Comparison of ENCODE assay signal across 27 cellular contexts in the genomic region with DNA sequence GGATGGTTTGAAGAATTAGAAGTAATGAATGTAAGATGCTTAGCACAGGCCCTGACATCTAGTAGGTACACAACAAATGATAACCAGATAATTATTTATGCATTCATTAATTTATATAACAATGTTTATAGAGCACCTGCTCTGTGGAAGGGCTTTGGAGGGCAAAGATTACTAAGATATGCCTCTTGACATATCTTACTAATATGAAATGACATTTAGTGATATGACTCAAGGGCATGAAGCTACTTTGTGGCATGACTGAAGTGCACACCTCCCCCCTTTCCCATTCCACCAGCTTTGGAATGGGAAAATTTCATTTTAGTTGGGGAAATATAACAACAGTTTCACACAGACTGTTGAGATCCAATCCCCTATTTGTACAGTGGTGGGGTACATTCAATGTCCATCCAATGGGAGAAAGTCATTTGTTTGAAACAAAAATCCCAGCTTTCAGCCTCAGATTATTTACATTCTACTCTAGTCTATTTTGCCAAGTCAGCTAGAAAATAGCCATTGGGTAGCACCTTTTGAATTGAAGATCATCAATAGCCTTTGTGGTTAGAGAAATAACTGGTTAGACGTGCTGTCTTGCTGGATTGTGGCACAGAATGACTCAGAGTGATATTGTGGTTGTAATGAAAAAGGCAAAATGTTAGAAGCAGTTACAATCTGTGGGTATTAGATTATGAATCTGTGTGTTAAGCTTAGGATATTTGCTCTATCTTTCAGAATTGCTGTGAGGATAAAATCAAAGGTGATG.
DNase-seq lines count a peak whose midpoint lies in the region; ATAC-seq, FAIRE-seq and TF ChIP-seq lines count a peak whose summit lies in the region.
"Had no signal": no experiment of that assay in that cellular context is flagged by ENCODE, and none has a peak within 500 bp of the region (broad histone marks: within the 10 kb centered on the region; RNA-seq: fewer than 3 reads in every experiment).

No MANE protein-coding gene starts in this region.

- H3K4me3 ChIP-seq in epithelial cell of esophagus (ENCODE audit: low read length), result no peak overlapping the region
- H3K4me3 ChIP-seq in trophoblast cell (ENCODE audit: low read depth, low read length), result no peak overlapping the region
- H3K4me3 ChIP-seq in pancreas, result no peak overlapping the region
- H3K4me3 ChIP-seq: ascending aorta, HAP-1, neural progenitor cell, SJSA1 had no signal

- no peak overlapping the region for H3K23ac ChIP-seq in trophoblast cell (ENCODE audit: low read length)

- H2AFZ ChIP-seq in trophoblast cell (ENCODE audit: insufficient read depth, low read length, poor library complexity), result no peak overlapping the region
- H2AFZ ChIP-seq: neural progenitor cell had no signal

- no peak overlapping the region for H3K14ac ChIP-seq in trophoblast cell (ENCODE audit: low read length)

- H3K36me3 ChIP-seq in trophoblast cell (ENCODE audit: control insufficient read depth in 1 of 2, insufficient read depth in 2 of 2, low read length in 2 of 2), result no peaks in the 10 kb centered on the region
- H3K36me3 ChIP-seq in pancreas, result no peaks in the 10 kb centered on the region
- H3K36me3 ChIP-seq: ascending aorta, HAP-1, neural progenitor cell, SJSA1 had no signal

- no peak overlapping the region for H3K4ac ChIP-seq in trophoblast cell (ENCODE audit: low read depth, low read length)

- no peak overlapping the region for H4K12ac ChIP-seq in trophoblast cell (ENCODE audit: low read depth, low read length)

- H3K27ac ChIP-seq in trophoblast cell (ENCODE audit: low read depth, low read length) (no peak overlapping the region), pancreas (no peak overlapping the region)
- H3K27ac ChIP-seq: ascending aorta, C4-2B, neural progenitor cell, SJSA1 had no signal

- H3K4me2 ChIP-seq in trophoblast cell (ENCODE audit: low read length), result no peak overlapping the region
- H3K4me2 ChIP-seq: neural progenitor cell had no signal

- H2AK5ac ChIP-seq in trophoblast cell (ENCODE audit: low read length), result no peak overlapping the region

- peak; percentile 68 for ATAC-seq in GM18502 (IDR thresholded peaks at IDR 0.05; ENCODE audit: poor library complexity, unreplicated experiment)
- peak; percentile 73 for ATAC-seq in GM18870 (IDR thresholded peaks at IDR 0.05; ENCODE audit: unreplicated experiment)
- ATAC-seq in HG03442 (IDR thresholded peaks at IDR 0.05; ENCODE audit: unreplicated experiment), result peak; percentile 62
- no peak for ATAC-seq in HG02588 (IDR thresholded peaks at IDR 0.05; ENCODE audit: unreplicated experiment)
- no peak for ATAC-seq in pancreas
- ATAC-seq: sciatic nerve; stimulated activated memory B cell treated with anti-CD40 and anti-IgM and Interleukin-4, amounts not matched to agents 10 μg/mL and 1 μg/mL and 100 μg/mL, for 72 hours had no signal

- H3K9me3 ChIP-seq in trophoblast cell (ENCODE audit: insufficient read depth, low read depth, low read length), result no peaks in the 10 kb centered on the region
- H3K9me3 ChIP-seq in pancreas, result no peaks in the 10 kb centered on the region
- H3K9me3 ChIP-seq: ascending aorta, HAP-1, SJSA1 had no signal

- no peak overlapping the region for H2BK120ac ChIP-seq in trophoblast cell (ENCODE audit: insufficient read depth, low read length, poor library complexity)

- peak; percentile 55 for DNase-seq in epithelial cell of esophagus (ENCODE audit: low read depth)
- DNase-seq in trophoblast cell, result no peak
- no peak for DNase-seq in pancreas
- DNase-seq: activated CD4-positive, alpha-beta T cell treated with anti-CD3 and anti-CD28 coated beads, Interleukin-2, amount 50 U/mL, for 1 hour; Calu3; central memory CD4-positive, alpha-beta T cell; endodermal cell; hippocampal formation; immature natural killer cell; mesenchymal stem cell; NCI-H1105; NCI-H2029 treated with DMSO at 0.1 percent for 48 hours; NCI-H226; NCI-H69; stimulated activated CD4-positive, alpha-beta T cell treated with anti-CD3 and anti-CD28 coated beads, Interleukin-4, amount 100 ng/mL, for 24 hours had no signal

- H3K27me3 ChIP-seq in trophoblast cell (ENCODE audit: insufficient read depth, low read length), result no peaks in the 10 kb centered on the region
- H3K27me3 ChIP-seq in pancreas, result no peaks in the 10 kb centered on the region
- H3K27me3 ChIP-seq: ascending aorta, neural progenitor cell, SJSA1 had no signal

- no peak overlapping the region for H4K8ac ChIP-seq in trophoblast cell (ENCODE audit: low read depth, low read length)

- WGBS in trophoblast cell (ENCODE audit: extremely low coverage, insufficient coverage, insufficient read length), result no CpG with 5 or more reads among the region's 1 CpG
- WGBS in pancreas, 2 donors, result 79 to 91% methylated on average over 1 of the region's 1 CpG

- H2BK5ac ChIP-seq in trophoblast cell (ENCODE audit: low read depth, low read length, poor library complexity), result no peak overlapping the region

- H3K9ac ChIP-seq in trophoblast cell (ENCODE audit: low read length), result no peak overlapping the region
- H3K9ac ChIP-seq: neural progenitor cell had no signal

- H3K4me1 ChIP-seq in trophoblast cell (ENCODE audit: control insufficient read depth in 1 of 2, insufficient read depth in 2 of 2, low read length in 2 of 2) (no peaks in the 10 kb centered on the region), pancreas (no peaks in the 10 kb centered on the region)
- H3K4me1 ChIP-seq: ascending aorta, HAP-1, neural progenitor cell, SJSA1 had no signal

- H3K79me1 ChIP-seq in trophoblast cell (ENCODE audit: low read length), result no peaks in the 10 kb centered on the region

- H3K18ac ChIP-seq in trophoblast cell (ENCODE audit: low read length), result no peak overlapping the region

- intact Hi-C loops in pancreas (cut with DNase I), result no loop called here

- TF ChIP-seq CTCF in epithelial cell of esophagus (IDR thresholded peaks at IDR 0.05; ENCODE audit: insufficient read depth, low read depth, low read length, missing control alignments) (no peak), pancreas (IDR thresholded peaks at IDR 0.05) (no peak)

- no peak overlapping the region for H2BK12ac ChIP-seq in trophoblast cell (ENCODE audit: low read length)

- H4K91ac ChIP-seq in trophoblast cell (ENCODE audit: low read depth, low read length), result no peak overlapping the region

- no peak for FAIRE-seq in pancreas (lab: Jason Lieb, UNC)
- FAIRE-seq: urothelium cell line had no signal

- H3K79me2 ChIP-seq in trophoblast cell (ENCODE audit: control insufficient read depth, insufficient read depth, low read length, poor library complexity), result no peaks in the 10 kb centered on the region

Comparison
In these comparisons a context has a peak if more than half of its experiments do, and no peak if none do; other contexts are left out.
1. ATAC-seq: peak in GM18502 (single experiment), GM18870 (single experiment) and HG03442 (single experiment); none in HG02588 (single experiment) and pancreas (0 of 4).